Comparison of ENCODE assay signal across 2 cellular contexts in the genomic region with DNA sequence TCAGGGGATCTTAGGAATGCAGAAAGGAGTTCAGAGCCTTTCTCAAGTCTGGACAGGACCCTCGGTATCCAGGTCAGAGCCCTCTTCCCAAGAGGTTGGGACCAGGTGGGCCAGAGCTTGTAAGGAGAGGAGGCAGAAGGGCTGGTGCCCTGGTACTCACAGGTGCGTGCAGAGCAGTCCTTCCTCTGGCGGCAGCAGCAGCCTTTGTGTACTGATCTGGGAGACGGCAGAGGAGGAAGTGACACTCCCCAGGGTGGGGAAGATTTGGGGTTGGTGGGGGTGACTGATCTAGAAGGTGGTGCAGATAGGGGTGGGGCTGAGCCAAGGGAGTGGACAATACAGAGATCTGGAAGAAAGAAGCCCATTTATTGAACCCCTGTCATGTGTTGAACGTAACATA.
TF ChIP-seq lines count a peak whose summit lies in the region.

A gene with protein sequence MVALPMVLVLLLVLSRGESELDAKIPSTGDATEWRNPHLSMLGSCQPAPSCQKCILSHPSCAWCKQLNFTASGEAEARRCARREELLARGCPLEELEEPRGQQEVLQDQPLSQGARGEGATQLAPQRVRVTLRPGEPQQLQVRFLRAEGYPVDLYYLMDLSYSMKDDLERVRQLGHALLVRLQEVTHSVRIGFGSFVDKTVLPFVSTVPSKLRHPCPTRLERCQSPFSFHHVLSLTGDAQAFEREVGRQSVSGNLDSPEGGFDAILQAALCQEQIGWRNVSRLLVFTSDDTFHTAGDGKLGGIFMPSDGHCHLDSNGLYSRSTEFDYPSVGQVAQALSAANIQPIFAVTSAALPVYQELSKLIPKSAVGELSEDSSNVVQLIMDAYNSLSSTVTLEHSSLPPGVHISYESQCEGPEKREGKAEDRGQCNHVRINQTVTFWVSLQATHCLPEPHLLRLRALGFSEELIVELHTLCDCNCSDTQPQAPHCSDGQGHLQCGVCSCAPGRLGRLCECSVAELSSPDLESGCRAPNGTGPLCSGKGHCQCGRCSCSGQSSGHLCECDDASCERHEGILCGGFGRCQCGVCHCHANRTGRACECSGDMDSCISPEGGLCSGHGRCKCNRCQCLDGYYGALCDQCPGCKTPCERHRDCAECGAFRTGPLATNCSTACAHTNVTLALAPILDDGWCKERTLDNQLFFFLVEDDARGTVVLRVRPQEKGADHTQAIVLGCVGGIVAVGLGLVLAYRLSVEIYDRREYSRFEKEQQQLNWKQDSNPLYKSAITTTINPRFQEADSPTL (minus strand): TSS at position 210 of the 400 bp plus-strand sequence. CDS start 6,808 bp downstream, outside the sequence.

TF ChIP-seq in SK-N-SH, 30 proteins besides CTCF, POLR2A, EP300 and RAD21 (continued from another document):
- TF ChIP-seq, protein P1, sequence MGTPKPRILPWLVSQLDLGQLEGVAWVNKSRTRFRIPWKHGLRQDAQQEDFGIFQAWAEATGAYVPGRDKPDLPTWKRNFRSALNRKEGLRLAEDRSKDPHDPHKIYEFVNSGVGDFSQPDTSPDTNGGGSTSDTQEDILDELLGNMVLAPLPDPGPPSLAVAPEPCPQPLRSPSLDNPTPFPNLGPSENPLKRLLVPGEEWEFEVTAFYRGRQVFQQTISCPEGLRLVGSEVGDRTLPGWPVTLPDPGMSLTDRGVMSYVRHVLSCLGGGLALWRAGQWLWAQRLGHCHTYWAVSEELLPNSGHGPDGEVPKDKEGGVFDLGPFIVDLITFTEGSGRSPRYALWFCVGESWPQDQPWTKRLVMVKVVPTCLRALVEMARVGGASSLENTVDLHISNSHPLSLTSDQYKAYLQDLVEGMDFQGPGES (IDR thresholded peaks at IDR 0.05; ENCODE audit: low read depth, low read length) = no peak
- TF ChIP-seq FOXM1 (IDR thresholded peaks at IDR 0.05; ENCODE audit: low read depth) = no peak
- no peak for TF ChIP-seq POLR2AphosphoS5 (IDR thresholded peaks at IDR 0.05; ENCODE audit: low read depth, low read length)
- TF ChIP-seq FOSL2 (IDR thresholded peaks at IDR 0.05; ENCODE audit: borderline replicate concordance, low read depth) = no peak

TF ChIP-seq in SK-N-SH treated with all-trans-retinoic acid at 6 μM for 48 hours, 23 proteins besides CTCF, POLR2A, EP300 and RAD21 (continued from another document):
- TF ChIP-seq, protein P2, sequence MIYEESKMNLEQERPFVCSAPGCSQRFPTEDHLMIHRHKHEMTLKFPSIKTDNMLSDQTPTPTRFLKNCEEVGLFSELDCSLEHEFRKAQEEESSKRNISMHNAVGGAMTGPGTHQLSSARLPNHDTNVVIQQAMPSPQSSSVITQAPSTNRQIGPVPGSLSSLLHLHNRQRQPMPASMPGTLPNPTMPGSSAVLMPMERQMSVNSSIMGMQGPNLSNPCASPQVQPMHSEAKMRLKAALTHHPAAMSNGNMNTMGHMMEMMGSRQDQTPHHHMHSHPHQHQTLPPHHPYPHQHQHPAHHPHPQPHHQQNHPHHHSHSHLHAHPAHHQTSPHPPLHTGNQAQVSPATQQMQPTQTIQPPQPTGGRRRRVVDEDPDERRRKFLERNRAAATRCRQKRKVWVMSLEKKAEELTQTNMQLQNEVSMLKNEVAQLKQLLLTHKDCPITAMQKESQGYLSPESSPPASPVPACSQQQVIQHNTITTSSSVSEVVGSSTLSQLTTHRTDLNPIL (CRISPR knock-in tag; IDR thresholded peaks at IDR 0.05; ENCODE audit: low read depth) = no peak
- no peak for TF ChIP-seq SNAI2 (CRISPR knock-in tag; IDR thresholded peaks at IDR 0.05)
- TF ChIP-seq, protein P3, sequence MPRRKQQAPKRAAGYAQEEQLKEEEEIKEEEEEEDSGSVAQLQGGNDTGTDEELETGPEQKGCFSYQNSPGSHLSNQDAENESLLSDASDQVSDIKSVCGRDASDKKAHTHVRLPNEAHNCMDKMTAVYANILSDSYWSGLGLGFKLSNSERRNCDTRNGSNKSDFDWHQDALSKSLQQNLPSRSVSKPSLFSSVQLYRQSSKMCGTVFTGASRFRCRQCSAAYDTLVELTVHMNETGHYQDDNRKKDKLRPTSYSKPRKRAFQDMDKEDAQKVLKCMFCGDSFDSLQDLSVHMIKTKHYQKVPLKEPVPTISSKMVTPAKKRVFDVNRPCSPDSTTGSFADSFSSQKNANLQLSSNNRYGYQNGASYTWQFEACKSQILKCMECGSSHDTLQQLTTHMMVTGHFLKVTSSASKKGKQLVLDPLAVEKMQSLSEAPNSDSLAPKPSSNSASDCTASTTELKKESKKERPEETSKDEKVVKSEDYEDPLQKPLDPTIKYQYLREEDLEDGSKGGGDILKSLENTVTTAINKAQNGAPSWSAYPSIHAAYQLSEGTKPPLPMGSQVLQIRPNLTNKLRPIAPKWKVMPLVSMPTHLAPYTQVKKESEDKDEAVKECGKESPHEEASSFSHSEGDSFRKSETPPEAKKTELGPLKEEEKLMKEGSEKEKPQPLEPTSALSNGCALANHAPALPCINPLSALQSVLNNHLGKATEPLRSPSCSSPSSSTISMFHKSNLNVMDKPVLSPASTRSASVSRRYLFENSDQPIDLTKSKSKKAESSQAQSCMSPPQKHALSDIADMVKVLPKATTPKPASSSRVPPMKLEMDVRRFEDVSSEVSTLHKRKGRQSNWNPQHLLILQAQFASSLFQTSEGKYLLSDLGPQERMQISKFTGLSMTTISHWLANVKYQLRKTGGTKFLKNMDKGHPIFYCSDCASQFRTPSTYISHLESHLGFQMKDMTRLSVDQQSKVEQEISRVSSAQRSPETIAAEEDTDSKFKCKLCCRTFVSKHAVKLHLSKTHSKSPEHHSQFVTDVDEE (CRISPR knock-in tag; IDR thresholded peaks at IDR 0.05) = no peak
- no peak for TF ChIP-seq GLIS3 (CRISPR knock-in tag; IDR thresholded peaks at IDR 0.05)
- TF ChIP-seq ZNF70 (CRISPR knock-in tag; IDR thresholded peaks at IDR 0.05) = no peak
- TF ChIP-seq, protein P4, sequence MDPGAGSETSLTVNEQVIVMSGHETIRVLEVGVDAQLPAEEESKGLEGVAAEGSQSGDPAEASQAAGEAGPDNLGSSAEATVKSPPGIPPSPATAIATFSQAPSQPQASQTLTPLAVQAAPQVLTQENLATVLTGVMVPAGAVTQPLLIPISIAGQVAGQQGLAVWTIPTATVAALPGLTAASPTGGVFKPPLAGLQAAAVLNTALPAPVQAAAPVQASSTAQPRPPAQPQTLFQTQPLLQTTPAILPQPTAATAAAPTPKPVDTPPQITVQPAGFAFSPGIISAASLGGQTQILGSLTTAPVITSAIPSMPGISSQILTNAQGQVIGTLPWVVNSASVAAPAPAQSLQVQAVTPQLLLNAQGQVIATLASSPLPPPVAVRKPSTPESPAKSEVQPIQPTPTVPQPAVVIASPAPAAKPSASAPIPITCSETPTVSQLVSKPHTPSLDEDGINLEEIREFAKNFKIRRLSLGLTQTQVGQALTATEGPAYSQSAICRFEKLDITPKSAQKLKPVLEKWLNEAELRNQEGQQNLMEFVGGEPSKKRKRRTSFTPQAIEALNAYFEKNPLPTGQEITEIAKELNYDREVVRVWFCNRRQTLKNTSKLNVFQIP (CRISPR knock-in tag; IDR thresholded peaks at IDR 0.05; ENCODE audit: borderline replicate concordance, low read depth) = no peak
- TF ChIP-seq ZFP30 (CRISPR knock-in tag; IDR thresholded peaks at IDR 0.05) = no peak
- TF ChIP-seq BACH2 (CRISPR knock-in tag; IDR thresholded peaks at IDR 0.05; ENCODE audit: borderline replicate concordance) = no peak
- no peak for TF ChIP-seq ZC3H10 (CRISPR knock-in tag; IDR thresholded peaks at IDR 0.05)
- TF ChIP-seq CSDC2 (CRISPR knock-in tag; IDR thresholded peaks at IDR 0.05) = no peak
